12 cellular contexts compared by ENCODE assay signal in genomic region chr4:139768913-139769312, GRCh38.
DNase-seq lines count a peak whose midpoint lies in the region; TF ChIP-seq lines count a peak whose summit lies in the region.
"Had no signal": no experiment of that assay in that cellular context is flagged by ENCODE, and none has a peak within 500 bp of the region (broad histone marks: within the 10 kb centered on the region; RNA-seq: fewer than 3 reads in every experiment).

No MANE protein-coding gene starts in this region.

- H2BK5ac ChIP-seq in trophoblast cell (ENCODE audit: low read depth, low read length, poor library complexity): no peak overlapping the region

- H4K8ac ChIP-seq in trophoblast cell (ENCODE audit: low read depth, low read length): no peak overlapping the region

- no peak overlapping the region for H2BK12ac ChIP-seq in trophoblast cell (ENCODE audit: low read length)

- no peak overlapping the region for H2BK120ac ChIP-seq in trophoblast cell (ENCODE audit: insufficient read depth, low read length, poor library complexity)

- no peaks in the 10 kb centered on the region for H3K79me2 ChIP-seq in trophoblast cell (ENCODE audit: control insufficient read depth, insufficient read depth, low read length, poor library complexity)

- WGBS in trophoblast cell (ENCODE audit: extremely low coverage, insufficient coverage, insufficient read length): no CpG with 5 or more reads among the region's 4 CpGs

- H3K14ac ChIP-seq in trophoblast cell (ENCODE audit: low read length): no peak overlapping the region

- no peak overlapping the region for H3K18ac ChIP-seq in trophoblast cell (ENCODE audit: low read length)

- H3K36me3 ChIP-seq in trophoblast cell (ENCODE audit: control insufficient read depth in 1 of 2, insufficient read depth in 2 of 2, low read length in 2 of 2): peaks cover 0 to 1% of the 10 kb centered on the region in 2 experiments
- H3K36me3 ChIP-seq: ascending aorta had no signal

- DNase-seq in DMS53 (lab: John Stamatoyannopoulos, UW) (peak; percentile 56), DMS53 treated with DMSO at 0.1 percent for 48 hours (lab: John Stamatoyannopoulos, UW; ENCODE audit: unreplicated experiment) (no peak), M059J (ENCODE audit: low read depth) (peak; percentile 10), coronary artery (ENCODE audit: low spot score) (peak; percentile 57), trophoblast cell (peak; percentile 19 to 65), NCI-H2196 (lab: John Stamatoyannopoulos, UW; ENCODE audit: unreplicated experiment) (no peak), posterior vena cava (ENCODE audit: low spot score) (no peak), NCI-H1092 (lab: John Stamatoyannopoulos, UW) (no peak)
- DNase-seq: activated CD8-positive, alpha-beta memory T cell treated with anti-CD3 and anti-CD28 coated beads, Interleukin-2, amount 10 ng/mL, durations not matched to agents 7 days and 5 days; NCI-H510A treated with DMSO at 0.1 percent for 48 hours had no signal

- H3K27ac ChIP-seq in coronary artery (no peak overlapping the region), trophoblast cell (ENCODE audit: low read depth, low read length) (no peak overlapping the region)
- H3K27ac ChIP-seq: ascending aorta had no signal

- no peak overlapping the region for H2AFZ ChIP-seq in trophoblast cell (ENCODE audit: insufficient read depth, low read length, poor library complexity)

- H3K9ac ChIP-seq in trophoblast cell (ENCODE audit: low read length): no peak overlapping the region

- TF ChIP-seq CTCF in coronary artery (IDR thresholded peaks at IDR 0.05): no peak

- H3K4me3 ChIP-seq in coronary artery: no peak overlapping the region
- no peak overlapping the region for H3K4me3 ChIP-seq in trophoblast cell (ENCODE audit: low read depth, low read length)
- H3K4me3 ChIP-seq: ascending aorta, lung had no signal

- H3K27me3 ChIP-seq in trophoblast cell (ENCODE audit: insufficient read depth, low read length): no peaks in the 10 kb centered on the region
- H3K27me3 ChIP-seq: ascending aorta had no signal

- intact Hi-C loops in posterior vena cava (cut with DNase I): no loop called here

- H3K4me1 ChIP-seq in trophoblast cell (ENCODE audit: control insufficient read depth in 1 of 2, insufficient read depth in 2 of 2, low read length in 2 of 2): no peaks in the 10 kb centered on the region

- H3K4me2 ChIP-seq in trophoblast cell (ENCODE audit: low read length): no peak overlapping the region

- H4K12ac ChIP-seq in trophoblast cell (ENCODE audit: low read depth, low read length): no peak overlapping the region

- H3K79me1 ChIP-seq in trophoblast cell (ENCODE audit: low read length): no peaks in the 10 kb centered on the region

- no peak overlapping the region for H3K23ac ChIP-seq in trophoblast cell (ENCODE audit: low read length)

- H2AK5ac ChIP-seq in trophoblast cell (ENCODE audit: low read length): no peak overlapping the region

- H4K91ac ChIP-seq in trophoblast cell (ENCODE audit: low read depth, low read length): no peak overlapping the region

- no peak overlapping the region for H3K4ac ChIP-seq in trophoblast cell (ENCODE audit: low read depth, low read length)

- H3K9me3 ChIP-seq in trophoblast cell (ENCODE audit: insufficient read depth, low read depth, low read length): no peaks in the 10 kb centered on the region
- H3K9me3 ChIP-seq: ascending aorta had no signal

Comparison
In these comparisons a context has a peak if more than half of its experiments do, and no peak if none do; other contexts are left out.
1. DNase-seq: peak in DMS53 (single experiment), M059J (single experiment), coronary artery (single experiment) and trophoblast cell (2 of 2); none in DMS53 treated with DMSO at 0.1 percent for 48 hours (single experiment), NCI-H2196 (single experiment), posterior vena cava (single experiment) and NCI-H1092 (single experiment).